ENCODE assay signal across 21 cellular contexts in the genomic region with DNA sequence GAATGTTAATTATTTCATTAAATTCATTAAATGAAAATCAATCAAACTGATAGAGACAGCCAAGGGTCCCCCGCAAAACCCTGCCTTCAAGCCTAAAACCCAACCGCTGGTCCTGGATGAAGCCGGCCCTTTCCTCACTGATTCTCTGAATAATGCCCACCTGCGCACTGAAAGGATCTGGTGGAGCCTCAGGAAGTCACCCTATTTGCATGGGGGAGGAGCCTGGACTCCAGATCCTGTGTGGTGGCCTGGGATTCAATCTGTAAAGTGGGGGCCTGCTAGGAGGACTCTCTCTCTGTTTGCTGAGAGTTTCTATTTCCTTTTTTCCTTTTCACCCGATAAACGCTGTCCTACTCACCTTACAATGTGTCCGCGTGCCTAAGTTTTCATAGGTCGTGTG.
DNase-seq lines count a peak whose midpoint lies in the region; ATAC-seq, FAIRE-seq and TF ChIP-seq lines count a peak whose summit lies in the region.
"Had no signal": no experiment of that assay in that cellular context is flagged by ENCODE, and none has a peak within 500 bp of the region (broad histone marks: within the 10 kb centered on the region; RNA-seq: fewer than 3 reads in every experiment).

No MANE protein-coding gene starts in this region.

- FAIRE-seq in HepG2 (lab: Jason Lieb, UNC): no peak
- peak; percentile 89 for FAIRE-seq in H1 (lab: Jason Lieb, UNC)
- FAIRE-seq: A204.1 had no signal

- H3K4me3 ChIP-seq in HepG2 (replicated peaks in 1 of 3; ENCODE audit: insufficient read depth in 1 of 3, low read depth in 2 of 3, low read length in 3 of 3) (no peak overlapping the region), right lobe of liver (no peak overlapping the region), H1 (ENCODE audit: extremely low read depth in 1 of 4, insufficient read depth in 2 of 4, low read depth in 3 of 4, low read length in 4 of 4) (peak overlapping the region in 1 of 4 experiments; percentile 34; a peak in 1 of 8 replicates), smooth muscle cell (no peak overlapping the region), breast epithelium (no peak overlapping the region)
- H3K4me3 ChIP-seq: GM23248 had no signal

- no peaks in the 10 kb centered on the region for H3K79me2 ChIP-seq in HepG2 (ENCODE audit: insufficient read depth, low read length)
- no peaks in the 10 kb centered on the region for H3K79me2 ChIP-seq in H1 (ENCODE audit: control insufficient read depth in 1 of 2, insufficient read depth in 2 of 2, low read length in 2 of 2)
- H3K79me2 ChIP-seq in smooth muscle cell (ENCODE audit: low read depth): no peaks in the 10 kb centered on the region

- H3K4me1 ChIP-seq in HepG2 (ENCODE audit: insufficient read depth, low read length) (no peaks in the 10 kb centered on the region), right lobe of liver (no peaks in the 10 kb centered on the region), H1 (replicated peaks in 1 of 4; ENCODE audit: control insufficient read depth in 3 of 4, insufficient read depth in 4 of 4, low read length in 3 of 4) (peaks cover 2 to 9% (median 6%) of the 10 kb centered on the region in 4 experiments; a peak in 6 of 7 replicates), smooth muscle cell (ENCODE audit: low read depth) (peaks cover 19% of the 10 kb centered on the region), breast epithelium (no peaks in the 10 kb centered on the region)
- H3K4me1 ChIP-seq: BE2C, Caco-2 had no signal

- in situ Hi-C loops in HepG2 (cut with HindIII; ENCODE audit: extremely low pct_ligation_motif_present, low pct_unique_long_range_greater_than_20kb): no loop called here

- H3K23ac ChIP-seq in H1 (ENCODE audit: insufficient read length): no peak overlapping the region

- TF ChIP-seq CTCF in HepG2 (CRISPR knock-in tag; IDR thresholded peaks at IDR 0.05) (no peak), right lobe of liver (IDR thresholded peaks at IDR 0.05) (no peak), H1 (IDR thresholded peaks at IDR 0.05; ENCODE audit: control extremely low read depth in 1 of 3, insufficient read depth in 1 of 3, low read depth in 1 of 3, low read length in 3 of 3) (no peak), smooth muscle cell (IDR thresholded peaks at IDR 0.05; ENCODE audit: borderline replicate concordance, insufficient read depth, poor library complexity, severe bottlenecking) (no peak), breast epithelium (IDR thresholded peaks at IDR 0.05) (no peak)

- H3K27me3 ChIP-seq in HepG2 (ENCODE audit: control insufficient read depth in 1 of 2, insufficient read depth in 2 of 2, low read length in 2 of 2) (no peaks in the 10 kb centered on the region), right lobe of liver (no peaks in the 10 kb centered on the region), H1 (replicated peaks in 1 of 4; ENCODE audit: control insufficient read depth in 3 of 4, extremely low read depth in 1 of 4, insufficient read depth in 3 of 4, low read length in 3 of 4) (no peaks in the 10 kb centered on the region), smooth muscle cell (ENCODE audit: low read depth) (no peaks in the 10 kb centered on the region), breast epithelium (no peaks in the 10 kb centered on the region)
- H3K27me3 ChIP-seq: BE2C had no signal

- TF ChIP-seq RAD21 in HepG2 (CRISPR knock-in tag; IDR thresholded peaks at IDR 0.05) (no peak), H1 (IDR thresholded peaks at IDR 0.05 in 1 of 2, conservative IDR thresholded peaks at IDR 0.05 in 1 of 2; ENCODE audit: low read depth in 2 of 2, low read length in 2 of 2) (no peak)

- no peaks in the 10 kb centered on the region for H3K23me2 ChIP-seq in H1 (ENCODE audit: low read depth, low read length)

- no peak overlapping the region for H3K9ac ChIP-seq in HepG2 (ENCODE audit: insufficient read depth, low read depth, low read length)
- H3K9ac ChIP-seq in H1 (replicated peaks in 1 of 4; ENCODE audit: extremely low read depth in 1 of 4, low read depth in 3 of 4, low read length in 3 of 4): no peak overlapping the region; a peak in 1 of 7 replicates
- no peak overlapping the region for H3K9ac ChIP-seq in smooth muscle cell (ENCODE audit: low read depth)
- H3K9ac ChIP-seq: GM23248, SK-N-SH had no signal

- H4K20me1 ChIP-seq in HepG2 (ENCODE audit: insufficient read depth, low read length) (no peaks in the 10 kb centered on the region), H1 (replicated peaks in 1 of 2; ENCODE audit: control insufficient read depth in 1 of 2, insufficient read depth in 2 of 2, low read length in 2 of 2) (no peaks in the 10 kb centered on the region), smooth muscle cell (ENCODE audit: low read depth) (no peaks in the 10 kb centered on the region)

- TF ChIP-seq POLR2A in HepG2 (IDR thresholded peaks at IDR 0.05; ENCODE audit: insufficient read depth in 1 of 2, low read depth in 2 of 2, low read length in 2 of 2): no peak
- no peak for TF ChIP-seq POLR2A in right lobe of liver (IDR thresholded peaks at IDR 0.05)
- peak in 1 of 2 experiments; percentile 44; a peak in 2 of 3 replicates for TF ChIP-seq POLR2A in H1 (IDR thresholded peaks at IDR 0.05; ENCODE audit: control extremely low read depth in 1 of 2, low read depth in 2 of 2, low read length in 2 of 2)
- no peak for TF ChIP-seq POLR2A in breast epithelium (IDR thresholded peaks at IDR 0.05)

- no peak for DNase-seq in HepG2 (ENCODE audit: low spot score)
- no peak for DNase-seq in right lobe of liver
- peak in 1 of 2 experiments; percentile 61 for DNase-seq in H1 (ENCODE audit: low read depth in 1 of 2, low spot score in 2 of 2)
- DNase-seq in iPS-NIHi7 (ENCODE audit: extremely low spot score): peak; percentile 43
- no peak for DNase-seq in smooth muscle cell (lab: John Stamatoyannopoulos, UW; ENCODE audit: unreplicated experiment)
- no peak for DNase-seq in breast epithelium (ENCODE audit: low spot score in 2 of 2)
- DNase-seq: BE2C; Caco-2; CD4-positive, CD25-positive, alpha-beta regulatory T cell; GF-D8; GM23248; MM.1S; NCI-H1092; NCI-H1436 treated with DMSO at 0.1 percent for 48 hours; NCI-H2081; OCI-M1; SHP77 treated with DMSO at 0.1 percent for 48 hours; SK-N-SH had no signal

- CTCF ChIA-PET in HepG2 (lab: Yijun Ruan, JAX; ENCODE audit: low intra/inter-chr PET ratio, low total read pairs) (no interaction called here), H1 (lab: Charles Lee; ENCODE audit: partially characterized antibody) (interaction anchor here (0.6 kb wide), 1 partner anchor 243 kb away, joined by 3 read pairs; no protein-coding TSS in a partner anchor)

- H2BK20ac ChIP-seq in H1 (ENCODE audit: low read length): no peak overlapping the region

- no peaks in the 10 kb centered on the region for H3F3A ChIP-seq in smooth muscle cell (ENCODE audit: low read depth)

- 8% methylated on average over 8 of the region's 9 CpGs for WGBS in HepG2 (ENCODE audit: low lambda C conversion rate)
- 66% methylated on average over 8 of the region's 9 CpGs for WGBS in right lobe of liver (ENCODE audit: insufficient coverage, low coverage, low lambda C conversion rate, missing lambda C conversion rate)
- WGBS in H1 (ENCODE audit: extremely low coverage in 1 of 2, insufficient coverage in 1 of 2, insufficient read length in 1 of 2, insufficient replicate concordance in 2 of 2, low coverage in 1 of 2, low lambda C conversion rate in 2 of 2, missing lambda C conversion rate in 1 of 2), 2 experiments: 22% methylated on average over 9 of the region's 9 CpGs; no CpG with 5 or more reads in 1 of the 2 experiments
- 65% methylated on average over 9 of the region's 9 CpGs for WGBS in smooth muscle cell (ENCODE audit: low lambda C conversion rate)

- no peak overlapping the region for H3K14ac ChIP-seq in H1 (ENCODE audit: insufficient read length)

- H2AFZ ChIP-seq in HepG2 (ENCODE audit: low read length) (no peak overlapping the region), H1 (ENCODE audit: low read length) (no peak overlapping the region), smooth muscle cell (ENCODE audit: low read depth) (no peak overlapping the region)
- H2AFZ ChIP-seq: GM23248 had no signal

- H3K4me2 ChIP-seq in HepG2 (ENCODE audit: low read depth, low read length): peak overlapping the region; percentile 20; the same call in 1 of the 2 replicates
- peak overlapping the region; percentile 16 to 29; a peak in 1 of 4 replicates for H3K4me2 ChIP-seq in H1 (ENCODE audit: insufficient read depth in 1 of 2, low read depth in 2 of 2, low read length in 2 of 2)
- no peak overlapping the region for H3K4me2 ChIP-seq in smooth muscle cell
- H3K4me2 ChIP-seq: SK-N-SH had no signal

- no peak overlapping the region for H2BK15ac ChIP-seq in H1 (ENCODE audit: low read length)

- no peak overlapping the region for H2AK5ac ChIP-seq in H1 (ENCODE audit: low read depth, low read length)

- H4K8ac ChIP-seq in H1 (ENCODE audit: extremely low read depth, insufficient read depth, low read length): no peak overlapping the region

- peak; percentile 78 for ATAC-seq in HepG2
- no peak for ATAC-seq in right lobe of liver
- ATAC-seq in HG03565 (IDR thresholded peaks at IDR 0.05; ENCODE audit: unreplicated experiment): no peak

- no peak overlapping the region for H4K5ac ChIP-seq in H1 (ENCODE audit: insufficient read length, low read depth, low read length)

- H3K36me3 ChIP-seq in HepG2 (replicated peaks in 1 of 2; ENCODE audit: control insufficient read depth in 1 of 2, insufficient read depth in 2 of 2, low read length in 2 of 2) (no peaks in the 10 kb centered on the region), right lobe of liver (no peaks in the 10 kb centered on the region), H1 (ENCODE audit: control insufficient read depth in 2 of 4, insufficient read depth in 4 of 4, low read length in 3 of 4) (no peaks in the 10 kb centered on the region), smooth muscle cell (ENCODE audit: low read depth) (no peaks in the 10 kb centered on the region), breast epithelium (no peaks in the 10 kb centered on the region)
- H3K36me3 ChIP-seq: BE2C had no signal

- H3K9me3 ChIP-seq in HepG2 (ENCODE audit: low read length) (no peaks in the 10 kb centered on the region), right lobe of liver (no peaks in the 10 kb centered on the region), H1 (ENCODE audit: insufficient read depth in 2 of 2, low read depth in 1 of 2, low read length in 1 of 2) (no peaks in the 10 kb centered on the region), smooth muscle cell (replicated peaks; ENCODE audit: low read depth) (no peaks in the 10 kb centered on the region), breast epithelium (no peaks in the 10 kb centered on the region)
- H3K9me3 ChIP-seq: BE2C, Caco-2, SK-N-SH had no signal

- H3K27ac ChIP-seq in HepG2 (ENCODE audit: extremely low read length, insufficient read depth, low read length) (no peak overlapping the region), right lobe of liver (no peak overlapping the region), H1 (ENCODE audit: low read depth, low read length) (no peak overlapping the region), smooth muscle cell (ENCODE audit: low read depth) (no peak overlapping the region), breast epithelium (no peak overlapping the region)
- H3K27ac ChIP-seq: GM23248, HL-60 had no signal

- no peak overlapping the region for H2BK5ac ChIP-seq in H1 (ENCODE audit: low read depth, low read length)

- H2BK120ac ChIP-seq in H1 (replicated peaks; ENCODE audit: low read depth, low read length): no peak overlapping the region

- H3K79me1 ChIP-seq in H1 (ENCODE audit: low read depth, low read length): no peaks in the 10 kb centered on the region

- TF ChIP-seq EP300 in HepG2 (IDR thresholded peaks at IDR 0.05; ENCODE audit: low read depth in 2 of 2, low read length in 2 of 2) (no peak), HepG2 (CRISPR knock-in tag; IDR thresholded peaks at IDR 0.05; ENCODE audit: borderline replicate concordance) (no peak), H1 (IDR thresholded peaks at IDR 0.05; ENCODE audit: borderline replicate concordance in 1 of 2, low read depth in 2 of 2, low read length in 2 of 2) (no peak)

- no peak overlapping the region for H4K91ac ChIP-seq in H1 (replicated peaks; ENCODE audit: insufficient read length, low read length)

- H3K4ac ChIP-seq in H1 (replicated peaks; ENCODE audit: insufficient read length, low read depth, low read length): no peak overlapping the region

- intact Hi-C loops in HepG2 (cut with micrococcal nuclease; ENCODE audit: unreplicated experiment) (no loop called here), right lobe of liver (cut with DNase I) (no loop called here), breast epithelium (cut with DNase I; ENCODE audit: low total_unique reads) (no loop called here)

- no peak overlapping the region for H3K56ac ChIP-seq in H1 (replicated peaks; ENCODE audit: insufficient read length, low read depth, low read length)

- no peak overlapping the region for H2BK12ac ChIP-seq in H1 (ENCODE audit: low read depth, low read length)

- H3K18ac ChIP-seq in H1 (ENCODE audit: extremely low read depth, low read length): no peak overlapping the region

- POLR2A ChIA-PET in HepG2 (lab: Yijun Ruan, JAX) (no interaction called here), H1 (lab: Charles Lee; ENCODE audit: partially characterized antibody) (no interaction called here)

- BruUV-seq in HepG2 (replicated peaks; lab: Mats Ljungman, UMichigan): no TSS peak
